3 cellular contexts compared by ENCODE assay signal in genomic region chrX:30627818-30628652, GRCh38.
TF ChIP-seq lines count a peak whose summit lies in the region.

No MANE protein-coding gene starts in this region.

TF ChIP-seq in A549, 52 proteins besides CTCF, POLR2A, EP300 and RAD21:
- no peak for TF ChIP-seq PBX3 (IDR thresholded peaks at IDR 0.05)
- peak; percentile 49 to 50; a peak in 2 of 4 replicates for TF ChIP-seq CEBPB (IDR thresholded peaks at IDR 0.05)
- no peak for TF ChIP-seq BHLHE40 (IDR thresholded peaks at IDR 0.05; ENCODE audit: low read depth, low read length)
- no peak for TF ChIP-seq MAFK (IDR thresholded peaks at IDR 0.05; ENCODE audit: partially characterized antibody)
- no peak for TF ChIP-seq FOXS1 (CRISPR knock-in tag; IDR thresholded peaks at IDR 0.05)
- no peak for TF ChIP-seq GATA3 (IDR thresholded peaks at IDR 0.05; ENCODE audit: borderline replicate concordance)
- TF ChIP-seq HOXA7 (CRISPR knock-in tag; IDR thresholded peaks at IDR 0.05), result no peak
- no peak for TF ChIP-seq ESRRA (IDR thresholded peaks at IDR 0.05; ENCODE audit: borderline replicate concordance, low read length)
- TF ChIP-seq FOSL2 (IDR thresholded peaks at IDR 0.05), result no peak
- no peak for TF ChIP-seq FOSL2 (CRISPR knock-in tag; IDR thresholded peaks at IDR 0.05)

TF ChIP-seq in IMR-90, 13 proteins besides CTCF, POLR2A, EP300 and RAD21:
- TF ChIP-seq ELK1 (IDR thresholded peaks at IDR 0.05; ENCODE audit: borderline replicate concordance, low read depth, low read length) (no peak), FOS (IDR thresholded peaks at IDR 0.05; ENCODE audit: low read depth, low read length) (no peak), CEBPB (IDR thresholded peaks at IDR 0.05; ENCODE audit: low read depth, low read length) (peak; percentile 43; the same call in 1 of the 2 replicates), MAFK (IDR thresholded peaks at IDR 0.05; ENCODE audit: low read depth, low read length) (no peak), RCOR1 (IDR thresholded peaks at IDR 0.05; ENCODE audit: insufficient replicate concordance, low read length) (no peak)
TF ChIP-seq in IMR-90: peak in this region for 1.

TF ChIP-seq in liver, 16 proteins besides CTCF, POLR2A, EP300 and RAD21 (continued from another document):
- TF ChIP-seq ATF3 (IDR thresholded peaks at IDR 0.05) (peak; percentile 69), ZBTB33 (IDR thresholded peaks at IDR 0.05) (peak; percentile 14), MAX (IDR thresholded peaks at IDR 0.05) (peak; percentile 41), HNF4G (IDR thresholded peaks at IDR 0.05) (no peak), RXRA (IDR thresholded peaks at IDR 0.05) (peak in 1 of 2 donors; percentile 61), YY1 (IDR thresholded peaks at IDR 0.05) (peak; percentile 32), JUND (IDR thresholded peaks at IDR 0.05) (peak in 1 of 2 donors; percentile 10)
